ENCODE assay signal across 6 cellular contexts in genomic region chr9:137077758-137078693, GRCh38. TPM values are rescaled to one million over a fixed set of nuclear protein-coding genes. Genes with fewer than 3 reads are reported as not detected.
A peak's percentile ranks its signal among the peaks of the same experiment; 100 is the strongest.
DNase-seq lines count a peak whose midpoint lies in the region; ATAC-seq and TF ChIP-seq lines count a peak whose summit lies in the region.

No MANE protein-coding gene starts in this region.

- ATAC-seq in HCT116 (peak; percentile 24), GM21717 (IDR thresholded peaks at IDR 0.05; ENCODE audit: unreplicated experiment) (no peak)

- RAD21 ChIA-PET in HCT116 (lab: Charles Lee; ENCODE audit: low non-redundant PET in 1 of 2, low total read pairs in 2 of 2, uncharacterized antibody in 2 of 2, unreplicated experiment in 2 of 2), result no interaction called here

- H3K4me1 ChIP-seq in HCT116 (ENCODE audit: control insufficient read depth in 1 of 2, insufficient read depth in 2 of 2, low read length in 2 of 2), result peaks cover 18 to 46% of the 10 kb centered on the region in 2 experiments
- peaks cover 19% of the 10 kb centered on the region for H3K4me1 ChIP-seq in left ventricle myocardium inferior

- no TSS peak for BruUV-seq in HCT116 (replicated peaks; lab: Mats Ljungman, UMichigan)

- intact Hi-C loops in HCT116 (cut with micrococcal nuclease), result no loop called here
- intact Hi-C loops in left ventricle myocardium inferior (cut with micrococcal nuclease), result no loop called here

- H3K4me3 ChIP-seq in HCT116 (replicated peaks in 1 of 2; ENCODE audit: low read depth in 1 of 2, low read length in 2 of 2) (peak overlapping the region; percentile 57 to 66), WERI-Rb-1 (ENCODE audit: low read depth, low read length) (peak overlapping the region; percentile 74), left ventricle myocardium inferior (peak overlapping the region; percentile 85)

- peak overlapping the region; percentile 72 for H3K9ac ChIP-seq in HCT116 (ENCODE audit: low read length)

- H3K36me3 ChIP-seq in HCT116 (ENCODE audit: control insufficient read depth in 1 of 2, insufficient read depth in 2 of 2, low read length in 2 of 2), result peaks cover 0 to 8% of the 10 kb centered on the region in 2 experiments; a peak in 1 of 4 replicates
- H3K36me3 ChIP-seq in WERI-Rb-1, result peaks cover 43% of the 10 kb centered on the region
- H3K36me3 ChIP-seq in left ventricle myocardium inferior, result peaks cover 46% of the 10 kb centered on the region

- no peaks in the 10 kb centered on the region for H3K9me2 ChIP-seq in HCT116 (ENCODE audit: insufficient read depth)

- CTCF ChIA-PET in HCT116 (lab: Charles Lee), result interaction anchor here (1.1 to 2.1 kb wide), 2 partner anchors 10 to 14 kb away, joined by 4 to 12 read pairs; no protein-coding TSS in a partner anchor

- TF ChIP-seq CTCF in HCT116 (IDR thresholded peaks at IDR 0.05 in 2 of 3, conservative IDR thresholded peaks at IDR 0.05 in 1 of 3; ENCODE audit: borderline replicate concordance in 1 of 3, insufficient read depth in 1 of 3, low read depth in 2 of 3, low read length in 2 of 3) (no peak), WERI-Rb-1 (IDR thresholded peaks at IDR 0.05; ENCODE audit: low read depth, low read length) (no peak), left ventricle myocardium inferior (IDR thresholded peaks at IDR 0.05; ENCODE audit: borderline replicate concordance) (no peak)

- TF ChIP-seq POLR2A in HCT116 (IDR thresholded peaks at IDR 0.05; ENCODE audit: borderline replicate concordance, extremely low read depth, insufficient read depth, insufficient read length), result no peak

- H3K27ac ChIP-seq in HCT116 (ENCODE audit: low read depth, low read length) (peak overlapping the region; percentile 60; the same call in 1 of the 2 replicates), WERI-Rb-1 (peak overlapping the region; percentile 92), left ventricle myocardium inferior (replicated peaks) (peak overlapping the region; percentile 68), substantia nigra (ENCODE audit: low read depth, low read length, poor library complexity, severe bottlenecking) (peak overlapping the region; percentile 76)

- TF ChIP-seq RAD21 in HCT116 (IDR thresholded peaks at IDR 0.05; ENCODE audit: low read depth), result no peak

- no peaks in the 10 kb centered on the region for H3K9me3 ChIP-seq in HCT116 (ENCODE audit: control insufficient read depth in 1 of 2, insufficient read depth in 1 of 2, low read depth in 1 of 2, low read length in 2 of 2)
- H3K9me3 ChIP-seq in WERI-Rb-1 (ENCODE audit: severe bottlenecking), result no peaks in the 10 kb centered on the region
- no peaks in the 10 kb centered on the region for H3K9me3 ChIP-seq in left ventricle myocardium inferior (replicated peaks)

- no peaks in the 10 kb centered on the region for H4K20me1 ChIP-seq in HCT116 (ENCODE audit: insufficient read depth)

- H3K4me2 ChIP-seq in HCT116 (ENCODE audit: low read length), result peak overlapping the region; percentile 89

- H3K79me2 ChIP-seq in HCT116 (ENCODE audit: insufficient read depth, low read length), result peaks cover 4% of the 10 kb centered on the region; the same call in 1 of the 2 replicates

- POLR2A ChIA-PET in HCT116 (lab: Charles Lee), result interaction anchor here (1.5 to 2.1 kb wide), 2 partner anchors 8 to 73 kb away, joined by 3 to 6 read pairs; partner anchors contain the start of gene MAN1B1

- no peaks in the 10 kb centered on the region for H3K27me3 ChIP-seq in HCT116 (ENCODE audit: insufficient read depth, low read length)
- H3K27me3 ChIP-seq in WERI-Rb-1 (ENCODE audit: insufficient read depth, low read depth, severe bottlenecking), result no peaks in the 10 kb centered on the region
- no peaks in the 10 kb centered on the region for H3K27me3 ChIP-seq in left ventricle myocardium inferior (ENCODE audit: low read depth)

- DNase-seq in HCT116 (ENCODE audit: low read depth, low spot score) (no peak), WERI-Rb-1 (no peak), left ventricle myocardium inferior (no peak), substantia nigra (lab: John Stamatoyannopoulos, UW) (peak in 2 of 49 donors; percentile 24 to 62), D341Med (ENCODE audit: low spot score) (no peak)

- H2AFZ ChIP-seq in HCT116 (ENCODE audit: low read depth, low read length, poor library complexity, severe bottlenecking), result no peak overlapping the region

TF ChIP-seq in HCT116, 20 proteins besides CTCF, POLR2A, EP300 and RAD21:
- TF ChIP-seq SP1 (IDR thresholded peaks at IDR 0.05; ENCODE audit: low read depth) (no peak), POLR2AphosphoS5 (IDR thresholded peaks at IDR 0.05; ENCODE audit: low read depth, low read length) (no peak), SIN3A (IDR thresholded peaks at IDR 0.05; ENCODE audit: low read depth) (no peak), YY1 (IDR thresholded peaks at IDR 0.05; ENCODE audit: extremely low read depth, insufficient replicate concordance, low read depth, low read length) (no peak), EZH2phosphoT487 (IDR thresholded peaks at IDR 0.05; ENCODE audit: borderline replicate concordance) (no peak), CEBPB (IDR thresholded peaks at IDR 0.05; ENCODE audit: low read depth) (no peak), REST (IDR thresholded peaks at IDR 0.05; ENCODE audit: low read depth) (no peak), EGR1 (IDR thresholded peaks at IDR 0.05; ENCODE audit: low read depth) (no peak), ZNF274 (IDR thresholded peaks at IDR 0.05; ENCODE audit: low read depth, low read length) (no peak), FOSL1 (IDR thresholded peaks at IDR 0.05; ENCODE audit: low read depth) (no peak), ELF1 (IDR thresholded peaks at IDR 0.05; ENCODE audit: borderline replicate concordance, low read depth) (no peak), JUND (IDR thresholded peaks at IDR 0.05) (no peak), MAX (IDR thresholded peaks at IDR 0.05) (no peak), EZH2 (IDR thresholded peaks at IDR 0.05) (no peak), ATF3 (IDR thresholded peaks at IDR 0.05) (no peak), TCF7L2 (IDR thresholded peaks at IDR 0.05; ENCODE audit: borderline replicate concordance, extremely low read depth, insufficient read depth, insufficient read length) (no peak), SRF (IDR thresholded peaks at IDR 0.05; ENCODE audit: low read depth) (no peak), ZFX (IDR thresholded peaks at IDR 0.05) (no peak; the same call in 1 of the 2 replicates)

RNA-seq across cellular contexts. Expression of gene UAP1L1, which starts 0.7 kb away (rescaled TPM):
- total RNA-seq in HCT116 (2021; ENCODE audit: unreplicated experiment) (11.0 TPM), left ventricle myocardium inferior (11.5 TPM)
- polyA plus RNA-seq in HCT116 (2012), result 4.6 and 5.3 TPM in 2 replicates

RNA-seq across cellular contexts. Expression of gene SAPCD2, which starts 7.7 kb away (rescaled TPM):
- total RNA-seq in HCT116 (2021; ENCODE audit: unreplicated experiment), result 71.7 TPM
- 48.5 and 59.4 TPM in 2 replicates for polyA plus RNA-seq in HCT116 (2012)
- 0.25 TPM for total RNA-seq in left ventricle myocardium inferior

RNA-seq across cellular contexts. Expression of gene MAN1B1, which starts 8.8 kb away (rescaled TPM):
- total RNA-seq in HCT116 (2021; ENCODE audit: unreplicated experiment) (50.9 TPM), left ventricle myocardium inferior (20.6 TPM)
- 53.6 and 53.7 TPM in 2 replicates for polyA plus RNA-seq in HCT116 (2012)

RNA-seq across cellular contexts. Expression of gene ENTPD2, which starts 24.2 kb away (rescaled TPM):
- total RNA-seq in HCT116 (2021; ENCODE audit: unreplicated experiment) (32.5 TPM), left ventricle myocardium inferior (1.5 TPM)
- 20.7 and 23.0 TPM in 2 replicates for polyA plus RNA-seq in HCT116 (2012)

RNA-seq across cellular contexts. Expression of gene NPDC1, which starts 32.0 kb away (rescaled TPM):
- total RNA-seq in HCT116 (2021; ENCODE audit: unreplicated experiment) (98.8 TPM), left ventricle myocardium inferior (63.9 TPM)
- polyA plus RNA-seq in HCT116 (2012), result 81.4 and 86.0 TPM in 2 replicates

Comparison
In these comparisons a context has a peak if more than half of its experiments do, and no peak if none do; other contexts are left out.
1. RNA of gene SAPCD2, which starts 7.7 kb away (total RNA-seq): 71.7 TPM in HCT116 (single experiment); 0.25 TPM in left ventricle myocardium inferior (single experiment); every median in the first group is over 10 times any median in the second.
2. Peak in every context shown above with its lines, with median percentiles within 50 percentile points of each other: H3K27ac ChIP-seq and H3K4me3 ChIP-seq.